Comparison of ENCODE assay signal across 17 cellular contexts in genomic region chr2:61732787-61733186, GRCh38.
DNase-seq lines count a peak whose midpoint lies in the region; ATAC-seq, FAIRE-seq and TF ChIP-seq lines count a peak whose summit lies in the region.
"Had no signal": no experiment of that assay in that cellular context is flagged by ENCODE, and none has a peak within 500 bp of the region (broad histone marks: within the 10 kb centered on the region; RNA-seq: fewer than 3 reads in every experiment).

No MANE protein-coding gene starts in this region.

- no peak overlapping the region for H2AFZ ChIP-seq in keratinocyte (ENCODE audit: control insufficient read depth, low read length)
- H2AFZ ChIP-seq in trophoblast cell (ENCODE audit: insufficient read depth, low read length, poor library complexity) = no peak overlapping the region
- H2AFZ ChIP-seq: GM23338 had no signal

- no peak overlapping the region for H3K27ac ChIP-seq in A549
- no peak overlapping the region for H3K27ac ChIP-seq in keratinocyte (ENCODE audit: control insufficient read depth, insufficient read depth, low read length)
- no peak overlapping the region for H3K27ac ChIP-seq in trophoblast cell (ENCODE audit: low read depth, low read length)
- H3K27ac ChIP-seq: BLaER1 treated with 17β-estradiol and CSF1 and Interleukin-3, amounts not matched to agents 10 nM and 100 nM had no signal

- no peak for ATAC-seq in A549
- ATAC-seq in HG03108 (IDR thresholded peaks at IDR 0.05; ENCODE audit: unreplicated experiment) = no peak
- no peak for ATAC-seq in GM19351 (IDR thresholded peaks at IDR 0.05; ENCODE audit: unreplicated experiment)
- ATAC-seq: GM23338, K562 had no signal

- H3K79me1 ChIP-seq in trophoblast cell (ENCODE audit: low read length) = no peaks in the 10 kb centered on the region

- no peak for TF ChIP-seq EP300 in A549 (IDR thresholded peaks at IDR 0.05)

- H2BK12ac ChIP-seq in trophoblast cell (ENCODE audit: low read length) = no peak overlapping the region

- H3K36me3 ChIP-seq in keratinocyte (ENCODE audit: control insufficient read depth in 2 of 2, extremely low read depth in 1 of 2, insufficient read depth in 2 of 2, low read length in 2 of 2) = no peaks in the 10 kb centered on the region
- H3K36me3 ChIP-seq in trophoblast cell (ENCODE audit: control insufficient read depth in 1 of 2, insufficient read depth in 2 of 2, low read length in 2 of 2) = no peaks in the 10 kb centered on the region
- H3K36me3 ChIP-seq: BLaER1 treated with 17β-estradiol and CSF1 and Interleukin-3, amounts not matched to agents 10 nM and 100 nM had no signal

- no peak overlapping the region for H2BK5ac ChIP-seq in trophoblast cell (ENCODE audit: low read depth, low read length, poor library complexity)

- no peaks in the 10 kb centered on the region for H3K4me1 ChIP-seq in A549
- H3K4me1 ChIP-seq in keratinocyte (ENCODE audit: control insufficient read depth, extremely low read depth, insufficient read depth, low read length) = no peaks in the 10 kb centered on the region
- H3K4me1 ChIP-seq in trophoblast cell (ENCODE audit: control insufficient read depth in 1 of 2, insufficient read depth in 2 of 2, low read length in 2 of 2) = no peaks in the 10 kb centered on the region

- H4K12ac ChIP-seq in trophoblast cell (ENCODE audit: low read depth, low read length) = no peak overlapping the region

- H3K9me1 ChIP-seq in keratinocyte (ENCODE audit: control insufficient read depth, extremely low read depth, insufficient read depth, low read length) = no peaks in the 10 kb centered on the region

- H3K9me3 ChIP-seq in A549 (no peaks in the 10 kb centered on the region; the same call in 2 of the 3 replicates), keratinocyte (ENCODE audit: control insufficient read depth, low read depth, low read length) (no peaks in the 10 kb centered on the region), trophoblast cell (ENCODE audit: insufficient read depth, low read depth, low read length) (no peaks in the 10 kb centered on the region)

- no peaks in the 10 kb centered on the region for H3K79me2 ChIP-seq in keratinocyte (ENCODE audit: control insufficient read depth, insufficient read depth, low read length)
- H3K79me2 ChIP-seq in trophoblast cell (ENCODE audit: control insufficient read depth, insufficient read depth, low read length, poor library complexity) = no peaks in the 10 kb centered on the region

- H4K20me1 ChIP-seq in keratinocyte (ENCODE audit: control insufficient read depth, extremely low read depth, insufficient read depth, low read length) = no peaks in the 10 kb centered on the region
- H4K20me1 ChIP-seq: BLaER1 treated with 17β-estradiol and CSF1 and Interleukin-3, amounts not matched to agents 10 nM and 100 nM had no signal

- H4K91ac ChIP-seq in trophoblast cell (ENCODE audit: low read depth, low read length) = no peak overlapping the region

- POLR2A ChIA-PET in A549 (lab: Yijun Ruan, JAX) = no interaction called here

- H3K27me3 ChIP-seq in keratinocyte (ENCODE audit: control insufficient read depth, extremely low read depth, insufficient read depth, low read length) (no peaks in the 10 kb centered on the region), trophoblast cell (ENCODE audit: insufficient read depth, low read length) (no peaks in the 10 kb centered on the region)
- H3K27me3 ChIP-seq: BLaER1 treated with 17β-estradiol and CSF1 and Interleukin-3, amounts not matched to agents 10 nM and 100 nM had no signal

- H2AK5ac ChIP-seq in trophoblast cell (ENCODE audit: low read length) = no peak overlapping the region

- DNase-seq in A549 (ENCODE audit: low read depth in 1 of 2, low spot score in 1 of 2) = no peak
- DNase-seq in LNCaP clone FGC (ENCODE audit: low read depth) = no peak
- DNase-seq in keratinocyte (ENCODE audit: low read depth, low spot score) = no peak
- no peak for DNase-seq in SIG-M5 treated with dmso at 0.1 percent for 504 hours (lab: John Stamatoyannopoulos, UW; ENCODE audit: unreplicated experiment)
- DNase-seq in trophoblast cell = no peak
- DNase-seq: 8988T; ACHN; CD4-positive, CD25-positive, alpha-beta regulatory T cell; DMS53; H7 had no signal

- H2BK120ac ChIP-seq in trophoblast cell (ENCODE audit: insufficient read depth, low read length, poor library complexity) = no peak overlapping the region

- no peak overlapping the region for H4K8ac ChIP-seq in trophoblast cell (ENCODE audit: low read depth, low read length)

- TF ChIP-seq RAD21 in A549 (conservative IDR thresholded peaks at IDR 0.05 in 1 of 2, IDR thresholded peaks at IDR 0.05 in 1 of 2) = peak in 1 of 2 experiments; percentile 9; a peak in 1 of 5 replicates

- no peak for TF ChIP-seq POLR2A in A549 (IDR thresholded peaks at IDR 0.05; ENCODE audit: low read length)

- H3K4me3 ChIP-seq in A549 (no peak overlapping the region), LNCaP clone FGC (ENCODE audit: low read depth, low read length) (no peak overlapping the region), keratinocyte (ENCODE audit: control insufficient read depth in 2 of 3, extremely low read depth in 1 of 3, insufficient read depth in 2 of 3, low read depth in 1 of 3, low read length in 3 of 3) (no peak overlapping the region), trophoblast cell (ENCODE audit: low read depth, low read length) (no peak overlapping the region)
- H3K4me3 ChIP-seq: BLaER1 treated with 17β-estradiol and CSF1 and Interleukin-3, amounts not matched to agents 10 nM and 100 nM; GM23338; K562 had no signal

- TF ChIP-seq CTCF in A549 (IDR thresholded peaks at IDR 0.05) = no peak
- TF ChIP-seq CTCF in GM12872 (IDR thresholded peaks at IDR 0.05; ENCODE audit: insufficient read depth, low read depth, low read length) = 0 out of 3 replicates have a peak, but pooled peaks have one; percentile 7
- peak; percentile 17; the same call in 1 of the 2 replicates for TF ChIP-seq CTCF in LNCaP clone FGC (IDR thresholded peaks at IDR 0.05; ENCODE audit: control insufficient read depth, extremely low read depth, insufficient read depth)
- no peak for TF ChIP-seq CTCF in keratinocyte (optimal IDR thresholded peaks at IDR 0.05 in 1 of 3, IDR thresholded peaks at IDR 0.05 in 1 of 3, conservative IDR thresholded peaks at IDR 0.05 in 1 of 3; ENCODE audit: extremely low read depth in 1 of 3, insufficient read depth in 2 of 3, low read length in 3 of 3)

- no peak overlapping the region for H3K23ac ChIP-seq in trophoblast cell (ENCODE audit: low read length)

- dilution Hi-C loops in keratinocyte (cut with MboI; ENCODE audit: extremely low pct_ligation_motif_present, low sequenced_read_pairs) = no loop called here

- no peak overlapping the region for H3K18ac ChIP-seq in trophoblast cell (ENCODE audit: low read length)

- no peak overlapping the region for H3K4ac ChIP-seq in trophoblast cell (ENCODE audit: low read depth, low read length)

- H3K9ac ChIP-seq in keratinocyte (ENCODE audit: control insufficient read depth, extremely low read depth, insufficient read depth, low read length) (no peak overlapping the region), trophoblast cell (ENCODE audit: low read length) (no peak overlapping the region)
- H3K9ac ChIP-seq: BLaER1 treated with 17β-estradiol and CSF1 and Interleukin-3, amounts not matched to agents 10 nM and 100 nM had no signal

- H3K14ac ChIP-seq in trophoblast cell (ENCODE audit: low read length) = no peak overlapping the region

- H3K4me2 ChIP-seq in A549 (no peak overlapping the region), keratinocyte (ENCODE audit: control insufficient read depth, extremely low read depth, insufficient read depth, low read depth, low read length) (no peak overlapping the region), trophoblast cell (ENCODE audit: low read length) (no peak overlapping the region)
- H3K4me2 ChIP-seq: BLaER1 treated with 17β-estradiol and CSF1 and Interleukin-3, amounts not matched to agents 10 nM and 100 nM; GM23338 had no signal

- CTCF ChIA-PET in A549 (lab: Yijun Ruan, JAX) = interaction anchor here (0.6 to 1.9 kb wide), 5 partner anchors 9 to 292 kb away, joined by 3 to 6 read pairs (median 4); no protein-coding TSS in a partner anchor

- FAIRE-seq in A549 (lab: Jason Lieb, UNC) = peak; percentile 65
- FAIRE-seq in keratinocyte (lab: Jason Lieb, UNC) = peak; percentile 34
- FAIRE-seq: GM18507, K562 had no signal

TF ChIP-seq in A549, 52 proteins besides CTCF, POLR2A, EP300 and RAD21 (continues in another document):
- TF ChIP-seq PBX3 (IDR thresholded peaks at IDR 0.05) (no peak), SMC3 (IDR thresholded peaks at IDR 0.05) (no peak), BCL3 (IDR thresholded peaks at IDR 0.05) (no peak), TFCP2L1 (CRISPR knock-in tag; IDR thresholded peaks at IDR 0.05) (no peak), NFE2L2 (conservative IDR thresholded peaks at IDR 0.05; ENCODE audit: low read length) (no peak), FOSL2 (IDR thresholded peaks at IDR 0.05) (no peak), FOSL2 (CRISPR knock-in tag; IDR thresholded peaks at IDR 0.05) (no peak), MAZ (IDR thresholded peaks at IDR 0.05; ENCODE audit: borderline replicate concordance, low read depth, low read length) (no peak), RCOR1 (IDR thresholded peaks at IDR 0.05; ENCODE audit: low read depth, low read length) (no peak)

Comparison
In these comparisons a context has a peak if more than half of its experiments do, and no peak if none do; other contexts are left out.
1. CTCF ChIP-seq: peak in GM12872 (single experiment) and LNCaP clone FGC (single experiment); none in A549 (single experiment) and keratinocyte (0 of 3).